ENCODE assay signal across 8 cellular contexts in genomic region chr2:202033317-202034248, GRCh38. TPM values are rescaled to one million over a fixed set of nuclear protein-coding genes. Genes with fewer than 3 reads are reported as not detected.
DNase-seq lines count a peak whose midpoint lies in the region; ATAC-seq and TF ChIP-seq lines count a peak whose summit lies in the region.

Gene FZD7, plus strand, starts transcription at chr2:202033855. Its CDS starts 793 bp downstream, at chr2:202034648.

- peak; percentile 88 for DNase-seq in AG09319 (ENCODE audit: extremely low read depth, low read depth)
- peak; percentile 89 for DNase-seq in NCI-H460 (ENCODE audit: extremely low read depth, low read depth)
- DNase-seq in activated CD4-positive, alpha-beta T cell treated with anti-CD3 and anti-CD28 coated beads, Interleukin-2, amount 50 U/mL, for 48 hours = peak; percentile 85 to 89
- peak; percentile 53 to 81 for DNase-seq in dermis microvascular lymphatic vessel endothelial cell (ENCODE audit: low read depth in 2 of 2)
- DNase-seq in lower leg skin (ENCODE audit: low spot score in 2 of 2) = peak; percentile 88 to 99
- peak; percentile 85 for DNase-seq in stimulated activated CD4-positive, alpha-beta T cell treated with anti-CD3 and anti-CD28 coated beads, Interleukin-4, amount 100 ng/mL, for 24 hours

- 0% methylated on average over 50 to 53 of the region's 109 CpGs for WGBS in lower leg skin, 2 donors

- peak within 1 kb of the TSS; percentile 58 for H3K4me3 ChIP-seq in lower leg skin (ENCODE audit: low read depth, poor library complexity, severe bottlenecking)

- intact Hi-C loops in lower leg skin (cut with DNase I; ENCODE audit: low total_unique reads) = no loop called here

- peak in 1 of 2 donors; percentile 25 for TF ChIP-seq POLR2A in lower leg skin (IDR thresholded peaks at IDR 0.05)

- peak; percentile 79 for ATAC-seq in GM18867 (IDR thresholded peaks at IDR 0.05; ENCODE audit: unreplicated experiment)
- peak; percentile 86 for ATAC-seq in HG03108 (IDR thresholded peaks at IDR 0.05; ENCODE audit: unreplicated experiment)

- TF ChIP-seq CTCF in AG09319 (IDR thresholded peaks at IDR 0.05; ENCODE audit: low read depth, low read length) (peak; percentile 7), lower leg skin (IDR thresholded peaks at IDR 0.05) (no peak)

RNA-seq across cellular contexts. Expression of gene FZD7, which starts in this region (rescaled TPM):
- total RNA-seq in NCI-H460 (2014; rRNA removed; shearing (Covaris generic)) = 16.8 and 17.4 TPM in 2 replicates
- polyA plus RNA-seq in NCI-H460 (2014; cell fraction: nucleus; rRNA removed) = 10.5 and 14.1 TPM in 2 replicates
- total RNA-seq in dermis microvascular lymphatic vessel endothelial cell = under 0.01 and 0.13 TPM in 2 replicates
- total RNA-seq in lower leg skin = 10 to 100 TPM in 3 of 4 donors, 1 to 10 TPM in 1; 9.1 to 38.9 (median 22.1) TPM

Comparison
In these comparisons a context has a peak if more than half of its experiments do, and no peak if none do; other contexts are left out.
1. Peak in every context shown above with its lines: DNase-seq, ATAC-seq and H3K4me3 ChIP-seq.
2. Peak in DNase-seq in dermis microvascular lymphatic vessel endothelial cell; RNA of the gene not detected or under 1 TPM.